8 cellular contexts compared by ENCODE assay signal in genomic region chr1:153671623-153672353, GRCh38. TPM values are rescaled to one million over a fixed set of nuclear protein-coding genes. Genes with fewer than 3 reads are reported as not detected.
DNase-seq lines count a peak whose midpoint lies in the region; ATAC-seq and TF ChIP-seq lines count a peak whose summit lies in the region.
"Not testable (repeated sequence)": the region's sequence is repeated elsewhere in the genome, so short reads cannot be mapped to it uniquely, and the experiment has no call there.

No MANE protein-coding gene starts in this region.

- ATAC-seq in GM19025 (IDR thresholded peaks at IDR 0.05; ENCODE audit: low read depth, unreplicated experiment) (peak; percentile 16), HG03378 (IDR thresholded peaks at IDR 0.05; ENCODE audit: unreplicated experiment) (peak; percentile 11)

- H3K36me3 ChIP-seq in A673 (ENCODE audit: insufficient read depth, low read length, poor library complexity, severe bottlenecking) = peaks cover 32% of the 10 kb centered on the region
- H3K36me3 ChIP-seq in kidney epithelial cell (ENCODE audit: control insufficient read depth, insufficient read depth, low read length) = not testable (repeated sequence)
- peaks cover 33% of the 10 kb centered on the region for H3K36me3 ChIP-seq in skeletal muscle satellite cell (ENCODE audit: insufficient read depth, low read length)

- H3K4me2 ChIP-seq in skeletal muscle satellite cell (ENCODE audit: low read length) = peak overlapping the region; percentile 82

- CTCF ChIA-PET in A673 (lab: Charles Lee) = interaction anchor here (0.8 kb wide), 1 partner anchor 275 kb away, joined by 3 read pairs; the partner anchor contains the start of gene DENND4B

- H3K27ac ChIP-seq in A673 (ENCODE audit: low read depth, low read length, poor library complexity, severe bottlenecking) (peak overlapping the region; percentile 52), caudate nucleus (ENCODE audit: low read depth, low read length) (peak overlapping the region; percentile 89)

- DNase-seq in A673 (ENCODE audit: low spot score) (peak; percentile 56), NCI-H774 (lab: John Stamatoyannopoulos, UW) (peak; percentile 49), caudate nucleus (lab: John Stamatoyannopoulos, UW) (peak in 12 of 61 donors; percentile 3 to 42 (median 18))
- DNase-seq in activated CD4-positive, alpha-beta T cell treated with anti-CD3 and anti-CD28 coated beads for 1 hour = peak; percentile 23
- not testable (repeated sequence) for DNase-seq in kidney epithelial cell (ENCODE audit: low read depth)

- intact Hi-C loops in A673 (cut with micrococcal nuclease; ENCODE audit: unreplicated experiment) = loop anchor here (2.0 to 5.0 kb wide), 3 partner anchors 159 to 315 kb away; partner anchors contain the start of genes RAB13 and SLC39A1

- peak; percentile 38 for TF ChIP-seq CTCF in A673 (conservative IDR thresholded peaks at IDR 0.05; ENCODE audit: low read depth, low read length)
- not testable (repeated sequence) for TF ChIP-seq CTCF in kidney epithelial cell (IDR thresholded peaks at IDR 0.05; ENCODE audit: insufficient read depth, low read length, poor library complexity, severe bottlenecking)

- not testable (repeated sequence) for H3K9me3 ChIP-seq in A673 (ENCODE audit: low read depth, low read length, poor library complexity, severe bottlenecking); skeletal muscle satellite cell (replicated peaks; ENCODE audit: low read length)

- H3K4me1 ChIP-seq in A673 (ENCODE audit: insufficient read depth, low read length, poor library complexity, severe bottlenecking); skeletal muscle satellite cell (ENCODE audit: control insufficient read depth, insufficient read depth, low read length): not testable (repeated sequence)

- H3K4me3 ChIP-seq in A673 (ENCODE audit: low read depth, low read length, poor library complexity, severe bottlenecking) = peak overlapping the region; percentile 70
- peak overlapping the region; percentile 39 for H3K4me3 ChIP-seq in kidney epithelial cell (ENCODE audit: low read depth, low read length)
- H3K4me3 ChIP-seq in skeletal muscle satellite cell (ENCODE audit: low read length) = peak overlapping the region; percentile 64

- BruUV-seq in A673 (replicated peaks; lab: Mats Ljungman, UMichigan) = not testable (repeated sequence)

- peak overlapping the region; percentile 36 for H3K9ac ChIP-seq in skeletal muscle satellite cell (ENCODE audit: low read depth, low read length)

- H3K27me3 ChIP-seq in A673 (replicated peaks; ENCODE audit: insufficient read depth, low read depth, low read length, poor library complexity); kidney epithelial cell (ENCODE audit: control insufficient read depth, insufficient read depth, low read length); skeletal muscle satellite cell (ENCODE audit: control insufficient read depth, insufficient read depth, low read length): not testable (repeated sequence)

- POLR2A ChIA-PET in A673 (lab: Charles Lee; ENCODE audit: low non-redundant PET) = interaction anchor here (0.6 to 0.7 kb wide), 3 partner anchors 17 to 322 kb away, joined by 3 to 8 read pairs (median 4); partner anchors contain the start of gene INTS3

RNA-seq across cellular contexts. Expression of gene ILF2, which starts 1.0 kb away (rescaled TPM):
- total RNA-seq in A673 (2021) (391 and 420 TPM in 2 replicates), kidney epithelial cell (231 and 250 TPM in 2 replicates)
- 144 and 175 TPM in 2 replicates for total RNA-seq in skeletal muscle satellite cell (2012; rRNA removed)

RNA-seq across cellular contexts. Expression of gene NPR1, which starts 6.7 kb away (rescaled TPM):
- total RNA-seq in A673 (2021) (0.87 and 1.1 TPM in 2 replicates), kidney epithelial cell (2.0 and 2.1 TPM in 2 replicates)
- 0.22 and 1.5 TPM in 2 replicates for total RNA-seq in skeletal muscle satellite cell (2012; rRNA removed)

RNA-seq across cellular contexts. Expression of gene SNAPIN, which starts 13.3 kb away (rescaled TPM):
- 47.4 and 55.9 TPM in 2 replicates for total RNA-seq in A673 (2021)
- 61.0 and 65.0 TPM in 2 replicates for total RNA-seq in kidney epithelial cell
- 50.2 and 59.2 TPM in 2 replicates for total RNA-seq in skeletal muscle satellite cell (2012; rRNA removed)

RNA-seq across cellular contexts. Expression of gene CHTOP, which starts 37.9 kb away (rescaled TPM):
- total RNA-seq in A673 (2021) (99.8 and 101 TPM in 2 replicates), kidney epithelial cell (54.8 and 58.1 TPM in 2 replicates)
- total RNA-seq in skeletal muscle satellite cell (2012; rRNA removed) = 30.7 and 33.4 TPM in 2 replicates

RNA-seq across cellular contexts. Expression of gene S100A1, which starts 43.6 kb away (rescaled TPM):
- total RNA-seq in A673 (2021) (0.72 TPM in 1 of 2 replicates, not detected in the other), kidney epithelial cell (1.3 and 2.0 TPM in 2 replicates)
- not detected in 2 replicates for total RNA-seq in skeletal muscle satellite cell (2012; rRNA removed)
